Comparison of ENCODE assay signal across 11 cellular contexts in genomic region chr10:62043493-62043938, GRCh38.
DNase-seq lines count a peak whose midpoint lies in the region; ATAC-seq, FAIRE-seq and TF ChIP-seq lines count a peak whose summit lies in the region.
"Had no signal": no experiment of that assay in that cellular context is flagged by ENCODE, and none has a peak within 500 bp of the region (broad histone marks: within the 10 kb centered on the region; RNA-seq: fewer than 3 reads in every experiment).

No MANE protein-coding gene starts in this region.

- H3K9me3 Mint-ChIP-seq in T-helper 2 cell treated with Interferon-gamma antibody and Interleukin-4, amounts not matched to agents 5 μg/mL and 100 μg/mL, for 36 hours = no peaks in the 10 kb centered on the region
- no peaks in the 10 kb centered on the region for H3K9me3 Mint-ChIP-seq in glutamatergic neuron (ENCODE audit: unreplicated experiment)

- DNase-seq in DMS53 treated with DMSO at 0.1 percent for 48 hours (lab: John Stamatoyannopoulos, UW; ENCODE audit: unreplicated experiment) (peak; percentile 16), DMS53 (lab: John Stamatoyannopoulos, UW) (no peak), glutamatergic neuron (no peak), DMS114 treated with DMSO at 0.1 percent for 48 hours (lab: John Stamatoyannopoulos, UW; ENCODE audit: unreplicated experiment) (no peak), frontal cortex (ENCODE audit: low spot score in 2 of 2) (no peak)
- DNase-seq in T-helper 2 cell treated with Interferon-gamma antibody and Interleukin-4, amounts not matched to agents 5 μg/mL and 100 μg/mL, for 36 hours (ENCODE audit: low spot score) = no peak
- DNase-seq: cerebellar nuclear complex, SIG-M5 had no signal

- H3K36me3 Mint-ChIP-seq in T-helper 2 cell treated with Interferon-gamma antibody and Interleukin-4, amounts not matched to agents 5 μg/mL and 100 μg/mL, for 36 hours (ENCODE audit: low read depth) = peaks cover 26% of the 10 kb centered on the region
- no peaks in the 10 kb centered on the region for H3K36me3 Mint-ChIP-seq in glutamatergic neuron (ENCODE audit: unreplicated experiment)

- peak overlapping the region; percentile 37 for H3K4me3 Mint-ChIP-seq in T-helper 2 cell treated with Interferon-gamma antibody and Interleukin-4, amounts not matched to agents 5 μg/mL and 100 μg/mL, for 36 hours
- no peak overlapping the region for H3K4me3 Mint-ChIP-seq in glutamatergic neuron (ENCODE audit: unreplicated experiment)

- H3K4me3 ChIP-seq in subcutaneous abdominal adipose tissue (ENCODE audit: low read depth in 1 of 5, low read length in 5 of 5) = no peak overlapping the region

- H3K4me1 Mint-ChIP-seq in T-helper 2 cell treated with Interferon-gamma antibody and Interleukin-4, amounts not matched to agents 5 μg/mL and 100 μg/mL, for 36 hours (ENCODE audit: low read depth) = peaks cover 89% of the 10 kb centered on the region
- H3K4me1 Mint-ChIP-seq in glutamatergic neuron (ENCODE audit: low read depth, unreplicated experiment) = peaks cover 31% of the 10 kb centered on the region

- FAIRE-seq in frontal cortex (lab: Jason Lieb, UNC) = no peak
- FAIRE-seq: A204.1 had no signal

- no peaks in the 10 kb centered on the region for H3K36me3 ChIP-seq in subcutaneous abdominal adipose tissue (ENCODE audit: control insufficient read depth in 5 of 5, insufficient read depth in 5 of 5, low read length in 5 of 5)

- no peak for ATAC-seq in HG03432 (IDR thresholded peaks at IDR 0.05; ENCODE audit: unreplicated experiment)

- H3K27me3 ChIP-seq in subcutaneous abdominal adipose tissue (ENCODE audit: control insufficient read depth in 5 of 5, insufficient read depth in 4 of 5, low read length in 5 of 5) = no peaks in the 10 kb centered on the region

- H3K4me1 ChIP-seq in subcutaneous abdominal adipose tissue (ENCODE audit: control insufficient read depth in 5 of 5, insufficient read depth in 5 of 5, low read length in 5 of 5) = peaks cover 9 to 56% (median 49%) of the 10 kb centered on the region in 5 donors

- no peak overlapping the region for H3K9ac ChIP-seq in subcutaneous abdominal adipose tissue (ENCODE audit: low read length in 5 of 5)

- H3K9me3 ChIP-seq in subcutaneous abdominal adipose tissue (ENCODE audit: control insufficient read depth in 5 of 5, low read length in 5 of 5) = no peaks in the 10 kb centered on the region

- H3K27ac Mint-ChIP-seq in T-helper 2 cell treated with Interferon-gamma antibody and Interleukin-4, amounts not matched to agents 5 μg/mL and 100 μg/mL, for 36 hours = peak overlapping the region; percentile 47
- peak overlapping the region; percentile 13 for H3K27ac Mint-ChIP-seq in glutamatergic neuron (ENCODE audit: unreplicated experiment)

- H3K27me3 Mint-ChIP-seq in T-helper 2 cell treated with Interferon-gamma antibody and Interleukin-4, amounts not matched to agents 5 μg/mL and 100 μg/mL, for 36 hours (ENCODE audit: low read depth) = no peaks in the 10 kb centered on the region
- peaks cover 3% of the 10 kb centered on the region for H3K27me3 Mint-ChIP-seq in glutamatergic neuron (ENCODE audit: unreplicated experiment)

- H3K27ac ChIP-seq in subcutaneous abdominal adipose tissue (ENCODE audit: low read depth, low read length) = peak overlapping the region; percentile 31

- no peak for TF ChIP-seq CTCF in glutamatergic neuron (IDR thresholded peaks at IDR 0.05; ENCODE audit: partially characterized antibody, unreplicated experiment)
